In genomic region chr14:30620178-30620577, GRCh38 we compare ENCODE assay signal across 9 cellular contexts. TPM values are rescaled to one million over a fixed set of nuclear protein-coding genes. Genes with fewer than 3 reads are reported as not detected.
DNase-seq lines count a peak whose midpoint lies in the region; ATAC-seq and TF ChIP-seq lines count a peak whose summit lies in the region.
"Had no signal": no experiment of that assay in that cellular context is flagged by ENCODE, and none has a peak within 500 bp of the region (broad histone marks: within the 10 kb centered on the region; RNA-seq: fewer than 3 reads in every experiment).

No MANE protein-coding gene starts in this region.

- intact Hi-C loops in testis (cut with DNase I; ENCODE audit: low total_unique reads), result no loop called here

- no peaks in the 10 kb centered on the region for H3K9me3 ChIP-seq in testis

- peaks cover 28% of the 10 kb centered on the region for H3K4me1 Mint-ChIP-seq in activated T-cell treated with anti-CD3 and anti-CD28 coated beads, Interleukin-2, amount 50 U/mL, for 4 hours (ENCODE audit: low read depth)
- peaks cover 23% of the 10 kb centered on the region for H3K4me1 Mint-ChIP-seq in nephron

- H3K27ac Mint-ChIP-seq in nephron, result no peak overlapping the region

- H3K36me3 ChIP-seq in testis (ENCODE audit: low read depth, missing control alignments), result no peaks in the 10 kb centered on the region

- no peak for TF ChIP-seq CTCF in nephron (IDR thresholded peaks at IDR 0.05; ENCODE audit: unreplicated experiment in 3 of 3)
- TF ChIP-seq CTCF in testis (IDR thresholded peaks at IDR 0.05), result no peak

- no peaks in the 10 kb centered on the region for H3K9me3 Mint-ChIP-seq in activated T-cell treated with anti-CD3 and anti-CD28 coated beads, Interleukin-2, amount 50 U/mL, for 4 hours
- no peaks in the 10 kb centered on the region for H3K9me3 Mint-ChIP-seq in nephron

- peak overlapping the region; percentile 24 for H3K4me3 Mint-ChIP-seq in activated T-cell treated with anti-CD3 and anti-CD28 coated beads, Interleukin-2, amount 50 U/mL, for 4 hours
- H3K4me3 Mint-ChIP-seq in nephron, result peak overlapping the region; percentile 50 to 73 (median 64)

- no peaks in the 10 kb centered on the region for H3K27me3 ChIP-seq in testis

- peaks cover 13% of the 10 kb centered on the region for H3K4me1 ChIP-seq in testis

- no peaks in the 10 kb centered on the region for H3K27me3 Mint-ChIP-seq in activated T-cell treated with anti-CD3 and anti-CD28 coated beads, Interleukin-2, amount 50 U/mL, for 4 hours (ENCODE audit: low read depth)
- H3K27me3 Mint-ChIP-seq in nephron (ENCODE audit: low read depth), result no peaks in the 10 kb centered on the region

- peaks cover 11% of the 10 kb centered on the region for H3K36me3 Mint-ChIP-seq in activated T-cell treated with anti-CD3 and anti-CD28 coated beads, Interleukin-2, amount 50 U/mL, for 4 hours (ENCODE audit: insufficient read depth)
- H3K36me3 Mint-ChIP-seq in nephron (ENCODE audit: low read depth), result peaks cover 21% of the 10 kb centered on the region

- DNase-seq in activated T-cell treated with anti-CD3 and anti-CD28 coated beads, Interleukin-2, amount 50 U/mL, for 4 hours, result no peak
- DNase-seq in activated T-cell treated with anti-CD3 and anti-CD28 coated beads, Interleukin-2, amount 50 U/mL, for 1 hour, result no peak
- DNase-seq in SW480 (ENCODE audit: low spot score) (peak; percentile 10), testis (no peak), DMS 273 (lab: John Stamatoyannopoulos, UW; ENCODE audit: unreplicated experiment) (no peak), NCI-H446 (lab: John Stamatoyannopoulos, UW) (no peak)

- no peak overlapping the region for H3K4me3 ChIP-seq in testis

- peak; percentile 13 to 26 for ATAC-seq in activated T-cell treated with anti-CD3 and anti-CD28 coated beads, Interleukin-2, amount 50 U/mL, for 4 hours
- ATAC-seq in HG03103 (IDR thresholded peaks at IDR 0.05; ENCODE audit: low read depth, unreplicated experiment), result peak; percentile 42

- 56 to 68% methylated on average over 1 of the region's 1 CpG for WGBS in testis, 2 donors

- TF ChIP-seq POLR2A in testis (IDR thresholded peaks at IDR 0.05), result no peak

- no peak overlapping the region for H3K27ac ChIP-seq in testis
- H3K27ac ChIP-seq: C4-2B had no signal

RNA-seq across cellular contexts. Expression of gene SCFD1, which starts 1.9 kb away (rescaled TPM):
- total RNA-seq in activated T-cell treated with anti-CD3 and anti-CD28 coated beads, Interleukin-2, amount 50 U/mL, for 4 hours, result 10 to 100 TPM; 65.2 to 76.9 (median 73.5) TPM
- total RNA-seq in testis, result 10 to 100 TPM; 63.3 to 74.6 TPM
- 43.3 TPM for polyA plus RNA-seq in testis (ENCODE audit: insufficient read depth, low read depth, low replicate concordance)
